In the genomic region with DNA sequence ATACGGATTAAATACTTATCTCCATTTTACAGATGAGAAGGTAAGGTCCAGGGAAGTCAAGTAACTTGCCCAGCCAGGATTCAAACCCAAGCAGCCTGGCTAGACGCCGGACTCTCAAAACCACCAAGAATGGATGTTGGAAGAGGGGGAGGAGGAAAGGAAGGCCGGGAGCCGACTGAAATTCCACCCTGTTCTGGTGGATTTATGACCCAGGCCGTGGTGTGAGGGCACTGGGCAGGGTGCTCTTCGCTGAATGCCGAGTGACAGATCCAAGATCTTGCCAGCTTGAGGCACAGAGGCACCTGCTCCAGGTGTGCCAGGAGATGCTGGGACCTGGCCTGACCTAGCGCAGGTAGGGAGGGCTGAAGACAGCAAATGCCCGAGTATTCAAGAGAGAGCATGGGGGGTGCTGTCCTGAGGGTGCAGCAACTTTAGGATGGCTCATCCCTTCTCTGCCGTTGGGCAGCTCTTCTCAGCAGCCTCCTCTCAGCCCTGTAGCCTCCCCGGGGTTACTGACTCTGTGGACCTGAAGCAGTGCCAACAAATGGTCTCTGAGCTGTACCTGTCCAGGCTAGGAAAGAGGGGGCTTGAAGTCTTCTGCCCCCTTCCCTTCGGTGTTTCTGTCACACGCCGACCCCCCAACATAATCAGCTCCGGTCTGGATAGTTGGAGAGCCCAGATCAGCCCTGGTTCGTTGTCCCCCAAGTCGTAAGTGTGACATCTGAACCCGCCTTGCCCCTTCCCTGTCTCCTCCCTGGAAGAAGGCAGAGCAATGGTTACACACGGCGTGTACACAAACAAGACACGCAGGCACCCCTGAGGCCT, we compare ENCODE assay signal across 9 cellular contexts. TPM values are rescaled to one million over a fixed set of nuclear protein-coding genes. Genes with fewer than 3 reads are reported as not detected.
A peak's percentile ranks its signal among the peaks of the same experiment; 100 is the strongest.
DNase-seq lines count a peak whose midpoint lies in the region; ATAC-seq, FAIRE-seq and TF ChIP-seq lines count a peak whose summit lies in the region.
"Had no signal": no experiment of that assay in that cellular context is flagged by ENCODE, and none has a peak within 500 bp of the region (broad histone marks: within the 10 kb centered on the region; RNA-seq: fewer than 3 reads in every experiment).

No MANE protein-coding gene starts in this region.

- H3K4me3 Mint-ChIP-seq in activated T-cell treated with anti-CD3 and anti-CD28 coated beads, Interleukin-2, amount 50 U/mL, for 24 hours: peak overlapping the region; percentile 63
- peak overlapping the region; percentile 86 for H3K4me3 Mint-ChIP-seq in type B pancreatic cell

- TF ChIP-seq EP300 in GM12878 (IDR thresholded peaks at IDR 0.05; ENCODE audit: borderline replicate concordance in 1 of 2, control insufficient read depth in 1 of 2, low read depth in 2 of 2, low read length in 2 of 2): no peak

- peaks cover 2% of the 10 kb centered on the region for H3K4me1 Mint-ChIP-seq in activated T-cell treated with anti-CD3 and anti-CD28 coated beads, Interleukin-2, amount 50 U/mL, for 24 hours (ENCODE audit: low read depth)
- peaks cover 31% of the 10 kb centered on the region for H3K4me1 Mint-ChIP-seq in type B pancreatic cell (ENCODE audit: unreplicated experiment)

- TF ChIP-seq RAD21 in GM12878 (IDR thresholded peaks at IDR 0.05; ENCODE audit: insufficient read depth, low read depth, low read length): no peak

- peaks cover 3% of the 10 kb centered on the region; the same call in 1 of the 2 replicates for H4K20me1 ChIP-seq in GM12878 (ENCODE audit: control insufficient read depth, insufficient read depth)

- no peak overlapping the region for H2AFZ ChIP-seq in GM12878 (ENCODE audit: control insufficient read depth, low read depth, low read length)

- H3K27me3 Mint-ChIP-seq in activated T-cell treated with anti-CD3 and anti-CD28 coated beads, Interleukin-2, amount 50 U/mL, for 24 hours: peaks cover 52% of the 10 kb centered on the region
- H3K27me3 Mint-ChIP-seq in type B pancreatic cell: peaks cover 56% of the 10 kb centered on the region

- FAIRE-seq in GM12878 (lab: Jason Lieb, UNC): no peak

- no peak overlapping the region for H3K9ac ChIP-seq in GM12878 (ENCODE audit: control insufficient read depth, insufficient read depth, low read length)

- CTCF ChIA-PET in GM12878 (lab: Yijun Ruan, JAX): no interaction called here

- H3K27me3 ChIP-seq in GM12878 (replicated peaks in 1 of 2; ENCODE audit: control insufficient read depth in 2 of 2, insufficient read depth in 2 of 2, low read length in 1 of 2) (peaks cover 7 to 13% of the 10 kb centered on the region in 2 experiments), lung (ENCODE audit: control insufficient read depth, insufficient read depth) (no peaks in the 10 kb centered on the region)

- H3K4me1 ChIP-seq in GM12878 (ENCODE audit: control insufficient read depth, insufficient read depth, low read length): no peaks in the 10 kb centered on the region
- H3K4me1 ChIP-seq in lung (ENCODE audit: control insufficient read depth in 2 of 2, insufficient read depth in 2 of 2, low read length in 2 of 2): peaks cover 3 to 22% of the 10 kb centered on the region in 2 donors

- no TSS peak for BruUV-seq in GM12878 (replicated peaks; lab: Mats Ljungman, UMichigan)

- H3K79me2 ChIP-seq in GM12878 (ENCODE audit: control insufficient read depth, insufficient read depth, low read length): no peaks in the 10 kb centered on the region

- no peak for ATAC-seq in GM12878
- ATAC-seq in lung (ENCODE audit: insufficient read depth, low FRiP score): no peak
- ATAC-seq in GM18873 (IDR thresholded peaks at IDR 0.05; ENCODE audit: low FRiP score, unreplicated experiment): no peak

- TF ChIP-seq POLR2A in GM12878 (IDR thresholded peaks at IDR 0.05; ENCODE audit: low read depth, low read length): no peak

- no peak for DNase-seq in activated T-cell treated with anti-CD3 and anti-CD28 coated beads, Interleukin-2, amount 50 U/mL, for 24 hours
- no peak for DNase-seq in activated T-cell treated with anti-CD3 and anti-CD28 coated beads, Interleukin-2, amount 50 U/mL, for 48 hours
- DNase-seq in GM12878 (ENCODE audit: low read depth, low spot score) (no peak), lung (ENCODE audit: low spot score) (no peak), type B pancreatic cell (ENCODE audit: extremely low spot score, unreplicated experiment) (peak; percentile 37), anterior cingulate cortex (lab: John Stamatoyannopoulos, UW) (no peak), globus pallidus (ENCODE audit: low spot score) (no peak)

- H3K4me3 ChIP-seq in GM12878: no peak overlapping the region
- H3K4me3 ChIP-seq in lung: no peak overlapping the region

- TF ChIP-seq CTCF in GM12878 (IDR thresholded peaks at IDR 0.05 in 2 of 3, conservative IDR thresholded peaks at IDR 0.05 in 1 of 3; ENCODE audit: control insufficient read depth in 2 of 3, extremely low read depth in 1 of 3, insufficient read depth in 1 of 3, low read depth in 3 of 3, low read length in 3 of 3): no peak
- TF ChIP-seq CTCF in lung (IDR thresholded peaks at IDR 0.05; ENCODE audit: control extremely low read depth, extremely low read depth): no peak
- no peak for TF ChIP-seq CTCF in type B pancreatic cell (conservative IDR thresholded peaks at IDR 0.05)

- RAD21 ChIA-PET in GM12878 (lab: Charles Lee; ENCODE audit: unreplicated experiment): no interaction called here

- POLR2A ChIA-PET in GM12878 (lab: Charles Lee): no interaction called here

- no peaks in the 10 kb centered on the region for H3K36me3 Mint-ChIP-seq in activated T-cell treated with anti-CD3 and anti-CD28 coated beads, Interleukin-2, amount 50 U/mL, for 24 hours (ENCODE audit: low read depth)
- no peaks in the 10 kb centered on the region for H3K36me3 Mint-ChIP-seq in type B pancreatic cell

- in situ Hi-C loops in GM12878 (cut with MboI): no loop called here

- H3K27ac ChIP-seq in GM12878 (ENCODE audit: control insufficient read depth, insufficient read depth) (no peak overlapping the region), lung (ENCODE audit: low read depth in 1 of 2, low read length in 1 of 2) (peak overlapping the region; percentile 57 to 82)

- intact Hi-C loops in GM12878 (cut with micrococcal nuclease; ENCODE audit: unreplicated experiment): no loop called here

- H3K36me3 ChIP-seq in GM12878 (ENCODE audit: control insufficient read depth in 2 of 2, insufficient read depth in 2 of 2, low read length in 1 of 2): no peaks in the 10 kb centered on the region
- no peaks in the 10 kb centered on the region for H3K36me3 ChIP-seq in lung (ENCODE audit: control insufficient read depth in 2 of 2, insufficient read depth in 2 of 2, low read length in 2 of 2)

- H3K9me3 Mint-ChIP-seq in activated T-cell treated with anti-CD3 and anti-CD28 coated beads, Interleukin-2, amount 50 U/mL, for 24 hours: no peaks in the 10 kb centered on the region
- no peaks in the 10 kb centered on the region for H3K9me3 Mint-ChIP-seq in type B pancreatic cell

- 62% methylated on average over 19 of the region's 22 CpGs for WGBS in GM12878 (ENCODE audit: insufficient coverage, insufficient replicate concordance, low lambda C conversion rate, missing lambda C conversion rate)
- 67 to 72% methylated on average over 22 of the region's 22 CpGs for WGBS in lung, 2 donors

- SMC1A ChIA-PET in GM12878 (lab: Charles Lee; ENCODE audit: uncharacterized antibody, unreplicated experiment): no interaction called here

- no peak overlapping the region for H3K4me2 ChIP-seq in GM12878 (ENCODE audit: control insufficient read depth, insufficient read depth)

- H3K27ac Mint-ChIP-seq in activated T-cell treated with anti-CD3 and anti-CD28 coated beads, Interleukin-2, amount 50 U/mL, for 24 hours: no peak overlapping the region
- H3K27ac Mint-ChIP-seq in type B pancreatic cell: peak overlapping the region; percentile 50

- H3K9me3 ChIP-seq in GM12878 (replicated peaks; ENCODE audit: control insufficient read depth, insufficient read depth, low read length) (no peaks in the 10 kb centered on the region), lung (ENCODE audit: control insufficient read depth in 2 of 2, insufficient read depth in 1 of 2, low read length in 1 of 2) (no peaks in the 10 kb centered on the region)

TF ChIP-seq in GM12878, 131 proteins besides CTCF, POLR2A, EP300 and RAD21 (continues in another document):
- TF ChIP-seq POLR2AphosphoS2 (IDR thresholded peaks at IDR 0.05; ENCODE audit: low read depth, low read length) (no peak), PAX5 (IDR thresholded peaks at IDR 0.05; ENCODE audit: borderline replicate concordance, low read depth, low read length) (no peak), SUZ12 (IDR thresholded peaks at IDR 0.05; ENCODE audit: unreplicated experiment) (peak; percentile 59), WRNIP1 (IDR thresholded peaks at IDR 0.05; ENCODE audit: borderline replicate concordance, low read depth, low read length) (no peak)
- TF ChIP-seq, protein P1, sequence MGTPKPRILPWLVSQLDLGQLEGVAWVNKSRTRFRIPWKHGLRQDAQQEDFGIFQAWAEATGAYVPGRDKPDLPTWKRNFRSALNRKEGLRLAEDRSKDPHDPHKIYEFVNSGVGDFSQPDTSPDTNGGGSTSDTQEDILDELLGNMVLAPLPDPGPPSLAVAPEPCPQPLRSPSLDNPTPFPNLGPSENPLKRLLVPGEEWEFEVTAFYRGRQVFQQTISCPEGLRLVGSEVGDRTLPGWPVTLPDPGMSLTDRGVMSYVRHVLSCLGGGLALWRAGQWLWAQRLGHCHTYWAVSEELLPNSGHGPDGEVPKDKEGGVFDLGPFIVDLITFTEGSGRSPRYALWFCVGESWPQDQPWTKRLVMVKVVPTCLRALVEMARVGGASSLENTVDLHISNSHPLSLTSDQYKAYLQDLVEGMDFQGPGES (IDR thresholded peaks at IDR 0.05): no peak

RNA-seq across cellular contexts. Expression of gene LOXL4, which starts 0.7 kb away (rescaled TPM):
- total RNA-seq in GM12878 (2013; cell fraction: nucleolus; rRNA removed): not detected in 2 replicates
- total RNA-seq in GM12878 (2014; rRNA removed) (0.05 TPM in 1 of 2 replicates, not detected in the other), GM12878 (2014; rRNA removed; fragmentation: Illumina TruSeq; extraction: Trizol) (0.04 and 0.05 TPM in 2 replicates), GM12878 (2021) (not detected in 2 replicates), lung (1 to 10 TPM; 3.2 to 3.3 TPM), type B pancreatic cell (ENCODE audit: low replicate concordance) (40.5 and 59.4 TPM in 2 replicates)
- polyA plus RNA-seq in GM12878 (2011; ENCODE audit: low read depth): 0.08 TPM
- polyA plus RNA-seq in GM12878 (2011; rRNA removed) (not detected in 2 replicates), GM12878 (2014; fragmentation: Illumina TruSeq; extraction: Trizol) (0.08 and 0.10 TPM in 2 replicates), GM12878 (2014; fragmentation: Nextera tagmentation; extraction: Ambion mirVana) (under 1 TPM; 0.02 to 0.08 TPM), GM12878 (2014; rRNA removed) (0.03 and 0.05 TPM in 2 replicates), GM12878 (2016; fragmentation: Nextera tagmentation; extraction: Ambion mirVana) (under 1 TPM; 0.09 to 0.12 TPM), lung (1 to 10 TPM; 1.6 to 2.0 TPM)
- polyA plus RNA-seq in GM12878 (2011; cell fraction: cytosol; rRNA removed): not detected in 2 replicates
- polyA plus RNA-seq in GM12878 (2011; cell fraction: nucleus; rRNA removed): 0.03 TPM in 1 of 2 replicates, not detected in the other
- polyA plus RNA-seq in GM12878 (2012): 0.09 and 0.20 TPM in 2 replicates
- polyA minus RNA-seq in GM12878 (2011; rRNA and poly(A)+ RNA removed): not detected in 2 replicates
- not detected in 2 replicates for polyA minus RNA-seq in GM12878 (2011; cell fraction: cytosol; rRNA and poly(A)+ RNA removed)
- not detected in 2 replicates for polyA minus RNA-seq in GM12878 (2011; cell fraction: nucleus; rRNA and poly(A)+ RNA removed)
- polyA plus RNA-seq: neural cell had no signal
